In genomic region chr4:7971881-7972500, GRCh38 we compare ENCODE assay signal across 1 cellular context.
A peak's percentile ranks its signal among the peaks of the same experiment; 100 is the strongest.
TF ChIP-seq lines count a peak whose summit lies in the region.

No MANE protein-coding gene starts in this region.

TF ChIP-seq in HepG2, 621 proteins besides CTCF, POLR2A, EP300 and RAD21 (continued from another document):
- TF ChIP-seq HINFP (CRISPR knock-in tag; IDR thresholded peaks at IDR 0.05; ENCODE audit: low read depth), result no peak
- TF ChIP-seq ZNF629 (CRISPR knock-in tag; conservative IDR thresholded peaks at IDR 0.05), result no peak
- peak; percentile 40 for TF ChIP-seq CREB1 (IDR thresholded peaks at IDR 0.05)
- TF ChIP-seq CREB1 (CRISPR knock-in tag; IDR thresholded peaks at IDR 0.05), result no peak
- no peak for TF ChIP-seq ZNF580 (CRISPR knock-in tag; IDR thresholded peaks at IDR 0.05; ENCODE audit: borderline replicate concordance, low read depth)
- no peak for TF ChIP-seq GMEB1 (CRISPR knock-in tag; IDR thresholded peaks at IDR 0.05; ENCODE audit: borderline replicate concordance)
- TF ChIP-seq ZFP36 (IDR thresholded peaks at IDR 0.05; ENCODE audit: borderline replicate concordance, low read depth, low read length, partially characterized antibody), result peak; percentile 84
- TF ChIP-seq ZNF24 (IDR thresholded peaks at IDR 0.05), result no peak
- no peak for TF ChIP-seq IRF9 (CRISPR knock-in tag; IDR thresholded peaks at IDR 0.05; ENCODE audit: borderline replicate concordance)
- no peak for TF ChIP-seq ZNF33B (CRISPR knock-in tag; IDR thresholded peaks at IDR 0.05)
- no peak for TF ChIP-seq MLXIP (CRISPR knock-in tag; IDR thresholded peaks at IDR 0.05; ENCODE audit: borderline replicate concordance)
- peak; percentile 92 for TF ChIP-seq ZBTB33 (CRISPR knock-in tag; IDR thresholded peaks at IDR 0.05)
- peak; percentile 89 for TF ChIP-seq ZNF263 (CRISPR knock-in tag; IDR thresholded peaks at IDR 0.05)
- TF ChIP-seq ZNF746 (CRISPR knock-in tag; IDR thresholded peaks at IDR 0.05), result no peak
- TF ChIP-seq ZNF205 (CRISPR knock-in tag; IDR thresholded peaks at IDR 0.05), result no peak
- peak; percentile 43 for TF ChIP-seq ZNF687 (CRISPR knock-in tag; IDR thresholded peaks at IDR 0.05)
- TF ChIP-seq ZNF337 (CRISPR knock-in tag; IDR thresholded peaks at IDR 0.05; ENCODE audit: borderline replicate concordance, low read depth), result no peak
- no peak for TF ChIP-seq GZF1 (CRISPR knock-in tag; IDR thresholded peaks at IDR 0.05)
- no peak for TF ChIP-seq SMAD9 (CRISPR knock-in tag; IDR thresholded peaks at IDR 0.05)
- no peak for TF ChIP-seq NFYC (CRISPR knock-in tag; IDR thresholded peaks at IDR 0.05)
- TF ChIP-seq CREB3 (CRISPR knock-in tag; IDR thresholded peaks at IDR 0.05), result no peak
- TF ChIP-seq MAFK (conservative IDR thresholded peaks at IDR 0.05 in 1 of 2, IDR thresholded peaks at IDR 0.05 in 1 of 2; ENCODE audit: low read length in 2 of 2), result no peak
- TF ChIP-seq CHD4 (IDR thresholded peaks at IDR 0.05; ENCODE audit: borderline replicate concordance, low read length), result no peak
- TF ChIP-seq HCFC1 (IDR thresholded peaks at IDR 0.05; ENCODE audit: low read depth, low read length), result no peak
- TF ChIP-seq ZNF549 (CRISPR knock-in tag; IDR thresholded peaks at IDR 0.05), result no peak
